In genomic region chr12:15590180-15590826, GRCh38 we compare ENCODE assay signal across 8 cellular contexts.
DNase-seq lines count a peak whose midpoint lies in the region; ATAC-seq, FAIRE-seq and TF ChIP-seq lines count a peak whose summit lies in the region.

No MANE protein-coding gene starts in this region.

- H3K27me3 ChIP-seq in MG63 = no peaks in the 10 kb centered on the region
- no peaks in the 10 kb centered on the region for H3K27me3 ChIP-seq in SJSA1 (replicated peaks)
- no peaks in the 10 kb centered on the region for H3K27me3 ChIP-seq in cardiac muscle cell
- H3K27me3 ChIP-seq in pancreas = no peaks in the 10 kb centered on the region

- WGBS in pancreas, 2 donors = 7% methylated on average over 16 of the region's 16 CpGs

- FAIRE-seq in pancreas (lab: Jason Lieb, UNC) = peak; percentile 69

- H3K4me1 Mint-ChIP-seq in activated naive CD8-positive, alpha-beta T cell treated with anti-CD3 and anti-CD28 coated beads, Interleukin-2, amount 10 ng/mL, durations not matched to agents 7 days and 5 days = peaks cover 8% of the 10 kb centered on the region

- peak overlapping the region; percentile 69 for H3K4me3 Mint-ChIP-seq in activated naive CD8-positive, alpha-beta T cell treated with anti-CD3 and anti-CD28 coated beads, Interleukin-2, amount 10 ng/mL, durations not matched to agents 7 days and 5 days

- H3K27ac ChIP-seq in SJSA1 (peak overlapping the region; percentile 23), cardiac muscle cell (no peak overlapping the region), pancreas (no peak overlapping the region)

- H3K27ac Mint-ChIP-seq in activated naive CD8-positive, alpha-beta T cell treated with anti-CD3 and anti-CD28 coated beads, Interleukin-2, amount 10 ng/mL, durations not matched to agents 7 days and 5 days = peak overlapping the region; percentile 62

- peak; percentile 93 for ATAC-seq in activated naive CD8-positive, alpha-beta T cell treated with anti-CD3 and anti-CD28 coated beads, Interleukin-2, amount 10 ng/mL, durations not matched to agents 7 days and 5 days (ENCODE audit: low read depth)
- ATAC-seq in pancreas (peak; percentile 93 to 100 (median 98)), HG03196 (IDR thresholded peaks at IDR 0.05; ENCODE audit: unreplicated experiment) (no peak)

- H3K9me3 ChIP-seq in MG63 (no peaks in the 10 kb centered on the region), SJSA1 (replicated peaks) (no peaks in the 10 kb centered on the region), cardiac muscle cell (ENCODE audit: low read depth) (no peaks in the 10 kb centered on the region), pancreas (no peaks in the 10 kb centered on the region)

- POLR2A ChIA-PET in activated naive CD8-positive, alpha-beta T cell treated with anti-CD3 and anti-CD28 coated beads, Interleukin-2, amount 10 ng/mL, durations not matched to agents 7 days and 5 days (lab: Charles Lee) = interaction anchor here (0.8 to 0.9 kb wide), 2 partner anchors 56 to 321 kb away, joined by 3 to 4 read pairs; partner anchors contain the start of gene DERA

- intact Hi-C loops in pancreas (cut with DNase I) = no loop called here

- H3K27me3 Mint-ChIP-seq in activated naive CD8-positive, alpha-beta T cell treated with anti-CD3 and anti-CD28 coated beads, Interleukin-2, amount 10 ng/mL, durations not matched to agents 7 days and 5 days = no peaks in the 10 kb centered on the region

- peak; percentile 36 for DNase-seq in GM12864 (ENCODE audit: low read depth)
- peak; percentile 51 for DNase-seq in HFF-Myc (ENCODE audit: extremely low read depth, low read depth)
- peak; percentile 34 for DNase-seq in MG63
- peak; percentile 56 to 61 for DNase-seq in SJSA1 (ENCODE audit: low read depth in 1 of 2, low spot score in 2 of 2)
- peak; percentile 37 for DNase-seq in activated naive CD8-positive, alpha-beta T cell treated with anti-CD3 and anti-CD28 coated beads, Interleukin-2, amount 10 ng/mL, durations not matched to agents 7 days and 5 days
- peak; percentile 68 to 84 for DNase-seq in cardiac muscle cell (ENCODE audit: low read depth in 1 of 2, low spot score in 1 of 2)
- DNase-seq in pancreas = peak in 5 of 6 donors; percentile 21 to 58 (median 47)

- TF ChIP-seq CTCF in GM12864 (IDR thresholded peaks at IDR 0.05; ENCODE audit: low read depth, low read length, missing control alignments) (peak; percentile 88), HFF-Myc (IDR thresholded peaks at IDR 0.05; ENCODE audit: low read depth, low read length, missing control alignments) (peak; percentile 85), cardiac muscle cell (IDR thresholded peaks at IDR 0.05; ENCODE audit: low read depth, low read length) (peak; percentile 87), pancreas (IDR thresholded peaks at IDR 0.05) (peak; percentile 62 to 71 (median 67))

- H3K4me1 ChIP-seq in SJSA1 (replicated peaks) (peaks cover 11% of the 10 kb centered on the region), cardiac muscle cell (ENCODE audit: low read depth) (no peaks in the 10 kb centered on the region), pancreas (no peaks in the 10 kb centered on the region)

- no peaks in the 10 kb centered on the region for H3K9me3 Mint-ChIP-seq in activated naive CD8-positive, alpha-beta T cell treated with anti-CD3 and anti-CD28 coated beads, Interleukin-2, amount 10 ng/mL, durations not matched to agents 7 days and 5 days

- H3K36me3 Mint-ChIP-seq in activated naive CD8-positive, alpha-beta T cell treated with anti-CD3 and anti-CD28 coated beads, Interleukin-2, amount 10 ng/mL, durations not matched to agents 7 days and 5 days = no peaks in the 10 kb centered on the region

- no peaks in the 10 kb centered on the region for H3K36me3 ChIP-seq in MG63
- no peaks in the 10 kb centered on the region for H3K36me3 ChIP-seq in SJSA1
- H3K36me3 ChIP-seq in cardiac muscle cell = no peaks in the 10 kb centered on the region
- H3K36me3 ChIP-seq in pancreas = no peaks in the 10 kb centered on the region

- H3K4me3 ChIP-seq in GM12864 (ENCODE audit: low read depth, low read length) (no peak overlapping the region), HFF-Myc (replicated peaks; ENCODE audit: low read depth, low read length) (peak overlapping the region; percentile 23), MG63 (peak overlapping the region; percentile 22), SJSA1 (peak overlapping the region; percentile 14), cardiac muscle cell (no peak overlapping the region), pancreas (peak overlapping the region in 2 of 4 donors; percentile 2 to 31)

Comparison
In these comparisons a context has a peak if more than half of its experiments do, and no peak if none do; other contexts are left out.
1. H3K4me3 ChIP-seq: peak in HFF-Myc (single experiment), MG63 (single experiment) and SJSA1 (single experiment); none in GM12864 (single experiment) and cardiac muscle cell (single experiment).
2. Peak in every context shown above with its lines, with median percentiles within 50 percentile points of each other: DNase-seq and CTCF ChIP-seq.